8 cellular contexts compared by ENCODE assay signal in the genomic region with DNA sequence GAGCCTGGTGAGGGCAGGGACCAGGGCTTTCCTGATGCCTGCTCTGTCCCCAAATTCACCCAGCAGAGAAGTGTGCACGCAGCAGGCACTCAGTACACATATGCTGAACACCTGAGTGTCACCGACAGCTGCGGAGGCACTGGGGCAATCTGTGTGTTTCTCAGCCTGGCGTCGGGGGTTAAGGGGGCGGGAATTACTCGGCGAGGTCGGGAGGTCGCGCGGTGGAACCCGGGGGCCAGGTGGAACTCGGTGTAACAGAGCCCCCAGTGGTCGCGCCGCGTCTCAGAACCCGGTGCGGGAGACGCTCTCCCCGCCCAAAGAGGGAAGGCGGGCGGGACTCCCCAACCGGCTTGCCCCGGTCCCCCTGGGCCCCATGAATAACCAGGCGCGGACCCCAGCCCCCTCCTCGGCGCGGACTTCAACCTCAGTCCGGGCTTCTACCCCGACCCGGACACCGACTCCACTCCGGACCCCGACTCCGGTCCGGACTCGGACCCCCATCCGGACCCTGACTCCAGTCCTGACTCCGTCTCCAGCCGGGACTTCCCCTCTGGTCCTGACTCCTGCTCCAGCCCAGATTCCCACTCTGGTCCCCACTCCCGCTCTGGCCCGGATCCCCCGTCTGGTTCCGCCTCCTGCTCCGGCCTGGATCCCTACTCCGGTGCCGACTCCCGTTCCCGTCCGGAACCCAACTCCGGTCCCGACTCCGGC. TPM values are rescaled to one million over a fixed set of nuclear protein-coding genes. Genes with fewer than 3 reads are reported as not detected.
A peak's percentile ranks its signal among the peaks of the same experiment; 100 is the strongest.
DNase-seq lines count a peak whose midpoint lies in the region; ATAC-seq and TF ChIP-seq lines count a peak whose summit lies in the region.

A gene with protein sequence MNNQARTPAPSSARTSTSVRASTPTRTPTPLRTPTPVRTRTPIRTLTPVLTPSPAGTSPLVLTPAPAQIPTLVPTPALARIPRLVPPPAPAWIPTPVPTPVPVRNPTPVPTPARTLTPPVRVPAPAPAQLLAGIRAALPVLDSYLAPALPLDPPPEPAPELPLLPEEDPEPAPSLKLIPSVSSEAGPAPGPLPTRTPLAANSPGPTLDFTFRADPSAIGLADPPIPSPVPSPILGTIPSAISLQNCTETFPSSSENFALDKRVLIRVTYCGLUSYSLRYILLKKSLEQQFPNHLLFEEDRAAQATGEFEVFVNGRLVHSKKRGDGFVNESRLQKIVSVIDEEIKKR (plus strand): TSS at position 300 of the 711 bp plus-strand sequence. CDS start 74 bp downstream, at position 374.

- peaks cover 0 to 4% (median 0%) of the 10 kb centered on the region in 3 donors for H3K36me3 Mint-ChIP-seq in CD8-positive, alpha-beta memory T cell

- no peak for TF ChIP-seq CTCF in osteoblast (IDR thresholded peaks at IDR 0.05; ENCODE audit: extremely low read depth, low read depth, low read length)

- H3K27ac ChIP-seq in CD8-positive, alpha-beta memory T cell (ENCODE audit: low read depth, low read length): no peak within 1 kb of the TSS
- no peak within 1 kb of the TSS for H3K27ac ChIP-seq in osteoblast (ENCODE audit: low read depth, low read length)

- H3K9me3 Mint-ChIP-seq in CD8-positive, alpha-beta memory T cell: no peaks in the 10 kb centered on the region

- ATAC-seq in GM18873 (IDR thresholded peaks at IDR 0.05; ENCODE audit: low FRiP score, unreplicated experiment): no peak

- no peaks in the 10 kb centered on the region for H4K20me1 ChIP-seq in osteoblast (ENCODE audit: insufficient read depth, low read length)

- CTCF ChIA-PET in CD8-positive, alpha-beta memory T cell (lab: Charles Lee): interaction anchor here (1.1 to 3.4 kb wide), 2 partner anchors 12 to 14 kb away, joined by 3 to 9 read pairs; no protein-coding TSS in a partner anchor

- peak within 1 kb of the TSS; percentile 43 for H3K4me3 ChIP-seq in CD8-positive, alpha-beta memory T cell (ENCODE audit: low read length)
- no peak within 1 kb of the TSS for H3K4me3 ChIP-seq in osteoblast (ENCODE audit: insufficient read depth, low read length)

- H3K4me1 Mint-ChIP-seq in CD8-positive, alpha-beta memory T cell: peaks cover 8 to 25% (median 12%) of the 10 kb centered on the region in 3 donors

- H3K4me2 ChIP-seq in osteoblast (ENCODE audit: insufficient read depth, low read length): no peak within 1 kb of the TSS

- H3K9me3 ChIP-seq in CD8-positive, alpha-beta memory T cell (ENCODE audit: low read length): no peaks in the 10 kb centered on the region
- H3K9me3 ChIP-seq in osteoblast (ENCODE audit: low read depth, low read length): no peaks in the 10 kb centered on the region

- peak within 1 kb of the TSS in 6 of 7 donors; percentile 47 to 90 (median 78) for H3K4me3 Mint-ChIP-seq in CD8-positive, alpha-beta memory T cell

- H2AFZ ChIP-seq in osteoblast (ENCODE audit: low read length): no peak within 1 kb of the TSS

- no peaks in the 10 kb centered on the region for H3K79me2 ChIP-seq in osteoblast (ENCODE audit: insufficient read depth, low read length)

- DNase-seq in CD8-positive, alpha-beta memory T cell: peak in 2 of 5 donors; percentile 35 to 50
- DNase-seq in NCI-H345 treated with DMSO at 0.1 percent for 48 hours (lab: John Stamatoyannopoulos, UW; ENCODE audit: unreplicated experiment): peak; percentile 47
- DNase-seq in ecto neural progenitor cell (ENCODE audit: low spot score): peak; percentile 84
- DNase-seq in osteoblast (ENCODE audit: insufficient read length, low spot score, missing footprints): peak; percentile 66
- no peak for DNase-seq in KG1 (lab: John Stamatoyannopoulos, UW)
- DNase-seq in NCI-H128 (lab: John Stamatoyannopoulos, UW; ENCODE audit: unreplicated experiment): no peak
- no peak for DNase-seq in NCI-H187 treated with DMSO at 0.1 percent for 48 hours (lab: John Stamatoyannopoulos, UW)

- H3K36me3 ChIP-seq in CD8-positive, alpha-beta memory T cell (ENCODE audit: insufficient read depth, low read length): no peaks in the 10 kb centered on the region
- H3K36me3 ChIP-seq in osteoblast (ENCODE audit: insufficient read depth, low read length): no peaks in the 10 kb centered on the region

- POLR2A ChIA-PET in CD8-positive, alpha-beta memory T cell (lab: Charles Lee): no interaction called here

- peaks cover 54 to 60% of the 10 kb centered on the region in 2 donors for H3K27me3 Mint-ChIP-seq in CD8-positive, alpha-beta memory T cell

- H3K27me3 ChIP-seq in CD8-positive, alpha-beta memory T cell (ENCODE audit: insufficient read depth, low read length, poor library complexity, severe bottlenecking): peaks cover 41% of the 10 kb centered on the region
- H3K27me3 ChIP-seq in osteoblast (ENCODE audit: insufficient read depth, low read length): peaks cover 55% of the 10 kb centered on the region

- peak within 1 kb of the TSS in 3 of 8 donors; percentile 24 to 52 (median 45) for H3K27ac Mint-ChIP-seq in CD8-positive, alpha-beta memory T cell

- peaks cover 18% of the 10 kb centered on the region for H3K4me1 ChIP-seq in CD8-positive, alpha-beta memory T cell (ENCODE audit: insufficient read depth, low read length)
- no peaks in the 10 kb centered on the region for H3K4me1 ChIP-seq in osteoblast (ENCODE audit: insufficient read depth, low read length)

RNA-seq across cellular contexts. Expression of the gene that starts here (rescaled TPM):
- not detected for total RNA-seq in CD8-positive, alpha-beta memory T cell
- polyA plus RNA-seq in CD8-positive, alpha-beta memory T cell: not detected
- total RNA-seq in osteoblast: not detected in 2 replicates

Comparison
In these comparisons a context has a peak if more than half of its experiments do, and no peak if none do; other contexts are left out.
1. Peak in DNase-seq in osteoblast; RNA of the gene not detected or under 1 TPM.
2. DNase-seq: peak in NCI-H345 treated with DMSO at 0.1 percent for 48 hours (single experiment) and ecto neural progenitor cell (single experiment); none in KG1 (single experiment), NCI-H128 (single experiment) and NCI-H187 treated with DMSO at 0.1 percent for 48 hours (single experiment).